Comparison of ENCODE assay signal across 1 cellular context in the genomic region with DNA sequence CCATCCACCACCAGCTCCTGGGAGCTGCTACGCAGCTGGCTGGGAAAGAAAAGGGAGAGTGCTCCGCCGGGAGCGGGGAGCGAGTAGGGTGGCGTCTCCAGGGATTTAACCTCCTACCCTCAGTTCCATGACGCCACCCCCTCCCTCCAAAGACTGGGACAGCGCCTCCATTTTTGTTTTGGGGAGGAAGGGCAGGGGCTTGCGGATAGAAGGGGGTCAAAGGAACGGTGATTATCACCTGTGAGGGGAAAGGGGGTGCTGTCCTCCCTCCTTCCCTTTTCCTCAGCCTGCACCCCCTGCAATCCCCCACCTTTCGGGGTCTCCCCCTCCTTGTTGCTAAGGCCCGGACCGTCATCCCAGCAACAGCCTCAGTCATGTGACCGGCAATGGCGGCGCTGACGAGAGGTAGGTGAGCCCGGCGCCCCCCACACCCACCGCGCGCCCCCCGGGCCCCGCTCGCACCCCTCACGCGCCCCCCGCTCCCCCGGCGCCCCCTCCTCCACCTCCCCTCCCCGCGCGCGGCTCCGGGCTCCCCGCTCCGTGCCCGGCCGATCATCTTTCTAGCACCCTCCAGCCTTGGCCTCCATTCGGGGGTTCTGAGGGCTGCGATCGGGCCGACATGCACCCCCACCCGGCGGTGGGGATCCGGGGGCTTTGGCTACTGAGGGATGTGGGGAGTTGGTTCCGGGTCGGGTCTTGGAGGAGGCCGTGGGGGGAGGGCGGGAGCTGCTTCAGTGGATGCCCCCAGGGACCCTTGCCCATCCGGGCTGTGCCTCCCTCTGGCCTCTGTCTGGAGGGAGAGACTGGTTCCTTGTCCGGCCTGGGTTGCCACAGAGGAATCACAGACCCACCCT.
TF ChIP-seq lines count a peak whose summit lies in the region.

A gene with protein sequence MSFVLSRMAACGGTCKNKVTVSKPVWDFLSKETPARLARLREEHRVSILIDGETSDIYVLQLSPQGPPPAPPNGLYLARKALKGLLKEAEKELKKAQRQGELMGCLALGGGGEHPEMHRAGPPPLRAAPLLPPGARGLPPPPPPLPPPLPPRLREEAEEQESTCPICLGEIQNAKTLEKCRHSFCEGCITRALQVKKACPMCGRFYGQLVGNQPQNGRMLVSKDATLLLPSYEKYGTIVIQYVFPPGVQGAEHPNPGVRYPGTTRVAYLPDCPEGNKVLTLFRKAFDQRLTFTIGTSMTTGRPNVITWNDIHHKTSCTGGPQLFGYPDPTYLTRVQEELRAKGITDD (plus strand): TSS at position 371 of the 854 bp plus-strand sequence. CDS start 1,694 bp downstream, outside the sequence.

TF ChIP-seq in HEK293, 187 proteins besides CTCF, POLR2A, EP300 and RAD21 (continued from another document):
- TF ChIP-seq ZNF423 (tag by site-specific recombination; IDR thresholded peaks at IDR 0.05) (peak; percentile 80), OSR2 (tag by site-specific recombination; IDR thresholded peaks at IDR 0.05) (no peak), ZBTB21 (tag by site-specific recombination; IDR thresholded peaks at IDR 0.05) (peak; percentile 62), YY1 (tag by site-specific recombination; IDR thresholded peaks at IDR 0.05) (peak; percentile 84), ZFHX2 (tag by site-specific recombination; conservative IDR thresholded peaks at IDR 0.05) (peak; percentile 38), ZNF23 (tag by site-specific recombination; IDR thresholded peaks at IDR 0.05; ENCODE audit: borderline replicate concordance) (no peak), ZNF621 (tag by site-specific recombination; IDR thresholded peaks at IDR 0.05) (no peak), ZNF521 (tag by site-specific recombination; IDR thresholded peaks at IDR 0.05) (no peak), HIC1 (tag by site-specific recombination; IDR thresholded peaks at IDR 0.05) (no peak), ZNF580 (tag by site-specific recombination; IDR thresholded peaks at IDR 0.05) (no peak), ZNF558 (tag by site-specific recombination; IDR thresholded peaks at IDR 0.05) (no peak), SP3 (tag by site-specific recombination; IDR thresholded peaks at IDR 0.05) (peak; percentile 11; the same call in 1 of the 2 replicates), KLF1 (tag by site-specific recombination; IDR thresholded peaks at IDR 0.05) (no peak), ZNF792 (tag by site-specific recombination; IDR thresholded peaks at IDR 0.05) (no peak), ZNF529 (tag by site-specific recombination; IDR thresholded peaks at IDR 0.05; ENCODE audit: insufficient replicate concordance) (no peak), YY2 (tag by site-specific recombination; IDR thresholded peaks at IDR 0.05) (peak; percentile 74; the same call in 1 of the 2 replicates), ZNF16 (tag by site-specific recombination; IDR thresholded peaks at IDR 0.05; ENCODE audit: low read depth) (no peak), KLF9 (tag by site-specific recombination; IDR thresholded peaks at IDR 0.05; ENCODE audit: low read depth) (no peak), ZNF391 (tag by site-specific recombination; IDR thresholded peaks at IDR 0.05; ENCODE audit: borderline replicate concordance, low read depth) (no peak), ZNF513 (tag by site-specific recombination; IDR thresholded peaks at IDR 0.05) (no peak)
- TF ChIP-seq, protein P1, sequence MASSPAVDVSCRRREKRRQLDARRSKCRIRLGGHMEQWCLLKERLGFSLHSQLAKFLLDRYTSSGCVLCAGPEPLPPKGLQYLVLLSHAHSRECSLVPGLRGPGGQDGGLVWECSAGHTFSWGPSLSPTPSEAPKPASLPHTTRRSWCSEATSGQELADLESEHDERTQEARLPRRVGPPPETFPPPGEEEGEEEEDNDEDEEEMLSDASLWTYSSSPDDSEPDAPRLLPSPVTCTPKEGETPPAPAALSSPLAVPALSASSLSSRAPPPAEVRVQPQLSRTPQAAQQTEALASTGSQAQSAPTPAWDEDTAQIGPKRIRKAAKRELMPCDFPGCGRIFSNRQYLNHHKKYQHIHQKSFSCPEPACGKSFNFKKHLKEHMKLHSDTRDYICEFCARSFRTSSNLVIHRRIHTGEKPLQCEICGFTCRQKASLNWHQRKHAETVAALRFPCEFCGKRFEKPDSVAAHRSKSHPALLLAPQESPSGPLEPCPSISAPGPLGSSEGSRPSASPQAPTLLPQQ (tag by site-specific recombination; IDR thresholded peaks at IDR 0.05): no peak
- TF ChIP-seq, protein P2, sequence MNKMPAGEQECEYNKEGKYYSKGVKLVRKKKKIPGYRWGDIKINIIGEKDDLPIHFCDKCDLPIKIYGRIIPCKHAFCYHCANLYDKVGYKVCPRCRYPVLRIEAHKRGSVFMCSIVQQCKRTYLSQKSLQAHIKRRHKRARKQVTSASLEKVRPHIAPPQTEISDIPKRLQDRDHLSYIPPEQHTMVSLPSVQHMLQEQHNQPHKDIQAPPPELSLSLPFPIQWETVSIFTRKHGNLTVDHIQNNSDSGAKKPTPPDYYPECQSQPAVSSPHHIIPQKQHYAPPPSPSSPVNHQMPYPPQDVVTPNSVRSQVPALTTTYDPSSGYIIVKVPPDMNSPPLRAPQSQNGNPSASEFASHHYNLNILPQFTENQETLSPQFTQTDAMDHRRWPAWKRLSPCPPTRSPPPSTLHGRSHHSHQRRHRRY (tag by site-specific recombination; IDR thresholded peaks at IDR 0.05): no peak
- TF ChIP-seq, protein P3, sequence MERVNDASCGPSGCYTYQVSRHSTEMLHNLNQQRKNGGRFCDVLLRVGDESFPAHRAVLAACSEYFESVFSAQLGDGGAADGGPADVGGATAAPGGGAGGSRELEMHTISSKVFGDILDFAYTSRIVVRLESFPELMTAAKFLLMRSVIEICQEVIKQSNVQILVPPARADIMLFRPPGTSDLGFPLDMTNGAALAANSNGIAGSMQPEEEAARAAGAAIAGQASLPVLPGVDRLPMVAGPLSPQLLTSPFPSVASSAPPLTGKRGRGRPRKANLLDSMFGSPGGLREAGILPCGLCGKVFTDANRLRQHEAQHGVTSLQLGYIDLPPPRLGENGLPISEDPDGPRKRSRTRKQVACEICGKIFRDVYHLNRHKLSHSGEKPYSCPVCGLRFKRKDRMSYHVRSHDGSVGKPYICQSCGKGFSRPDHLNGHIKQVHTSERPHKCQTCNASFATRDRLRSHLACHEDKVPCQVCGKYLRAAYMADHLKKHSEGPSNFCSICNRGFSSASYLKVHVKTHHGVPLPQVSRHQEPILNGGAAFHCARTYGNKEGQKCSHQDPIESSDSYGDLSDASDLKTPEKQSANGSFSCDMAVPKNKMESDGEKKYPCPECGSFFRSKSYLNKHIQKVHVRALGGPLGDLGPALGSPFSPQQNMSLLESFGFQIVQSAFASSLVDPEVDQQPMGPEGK (tag by site-specific recombination; IDR thresholded peaks at IDR 0.05): peak; percentile 72
